ENCODE assay signal across 10 cellular contexts in the genomic region with DNA sequence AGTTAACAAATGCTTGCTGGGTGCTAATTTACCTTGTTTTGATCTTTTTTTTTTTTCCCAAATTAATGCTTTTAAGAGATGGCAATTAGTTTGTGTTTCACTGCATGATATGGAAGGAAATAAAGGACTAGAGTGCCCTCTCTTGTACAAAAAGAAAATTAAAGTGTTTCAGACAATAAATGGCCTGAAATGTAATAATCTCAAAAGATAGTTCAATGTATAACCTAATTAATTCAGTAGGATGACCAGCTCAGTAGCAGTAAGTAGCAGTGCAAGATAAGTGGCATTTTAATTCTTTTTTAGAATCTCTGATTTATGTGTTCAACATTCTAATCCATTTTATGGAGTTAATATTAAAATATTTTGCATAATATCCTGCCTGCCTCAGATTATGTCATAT. TPM values are rescaled to one million over a fixed set of nuclear protein-coding genes. Genes with fewer than 3 reads are reported as not detected.
DNase-seq lines count a peak whose midpoint lies in the region; ATAC-seq and TF ChIP-seq lines count a peak whose summit lies in the region.
"Had no signal": no experiment of that assay in that cellular context is flagged by ENCODE, and none has a peak within 500 bp of the region (broad histone marks: within the 10 kb centered on the region; RNA-seq: fewer than 3 reads in every experiment).

No MANE protein-coding gene starts in this region.

- H3K4me3 Mint-ChIP-seq in nephron progenitor cell = no peak overlapping the region
- H3K4me3 Mint-ChIP-seq: central memory CD8-positive, alpha-beta T cell had no signal

- no peaks in the 10 kb centered on the region for H3K9me3 Mint-ChIP-seq in nephron progenitor cell
- H3K9me3 Mint-ChIP-seq: central memory CD8-positive, alpha-beta T cell had no signal

- H3K4me3 ChIP-seq in AG09309 (ENCODE audit: control insufficient read depth, low read depth, low read length) (no peak overlapping the region), HFF-Myc (replicated peaks; ENCODE audit: low read depth, low read length) (no peak overlapping the region), left ventricle myocardium inferior (no peak overlapping the region)
- H3K4me3 ChIP-seq: HAP-1 had no signal

- no peaks in the 10 kb centered on the region for H3K27me3 ChIP-seq in left ventricle myocardium inferior (ENCODE audit: low read depth)

- peaks cover 37% of the 10 kb centered on the region for H3K4me1 ChIP-seq in left ventricle myocardium inferior
- H3K4me1 ChIP-seq: HAP-1 had no signal

- no peak overlapping the region for H3K27ac Mint-ChIP-seq in nephron progenitor cell

- no peaks in the 10 kb centered on the region for H3K36me3 ChIP-seq in left ventricle myocardium inferior
- H3K36me3 ChIP-seq: HAP-1 had no signal

- H3K27ac ChIP-seq in left ventricle myocardium inferior (replicated peaks) = no peak overlapping the region

- peaks cover 16% of the 10 kb centered on the region for H3K36me3 Mint-ChIP-seq in nephron progenitor cell (ENCODE audit: low read depth)

- DNase-seq in AG09309 (ENCODE audit: low read depth) = no peak
- peak; percentile 6 for DNase-seq in HFF-Myc (ENCODE audit: extremely low read depth, low read depth)
- DNase-seq in SW480 (ENCODE audit: low spot score) = peak; percentile 35
- no peak for DNase-seq in left ventricle myocardium inferior
- no peak for DNase-seq in nephron progenitor cell
- DNase-seq in stimulated activated CD4-positive, alpha-beta T cell treated with anti-CD3 and anti-CD28 coated beads, Interleukin-4, amount 100 ng/mL, for 24 hours = no peak
- no peak for DNase-seq in GOT3 (lab: John Stamatoyannopoulos, UW)

- no peaks in the 10 kb centered on the region for H3K27me3 Mint-ChIP-seq in nephron progenitor cell (ENCODE audit: low read depth, poor library complexity)
- H3K27me3 Mint-ChIP-seq: central memory CD8-positive, alpha-beta T cell had no signal

- H3K9me3 ChIP-seq in left ventricle myocardium inferior (replicated peaks) = no peaks in the 10 kb centered on the region
- H3K9me3 ChIP-seq: HAP-1 had no signal

- TF ChIP-seq CTCF in AG09309 (IDR thresholded peaks at IDR 0.05; ENCODE audit: control insufficient read depth, insufficient read depth, low read depth, low read length, missing control alignments) (peak; percentile 23), HFF-Myc (IDR thresholded peaks at IDR 0.05; ENCODE audit: low read depth, low read length, missing control alignments) (peak; percentile 14), left ventricle myocardium inferior (IDR thresholded peaks at IDR 0.05; ENCODE audit: borderline replicate concordance) (peak; percentile 59), nephron progenitor cell (IDR thresholded peaks at IDR 0.05) (no peak)

- peaks cover 22% of the 10 kb centered on the region for H3K4me1 Mint-ChIP-seq in nephron progenitor cell
- H3K4me1 Mint-ChIP-seq: central memory CD8-positive, alpha-beta T cell had no signal

- no peak for ATAC-seq in HG02588 (IDR thresholded peaks at IDR 0.05; ENCODE audit: unreplicated experiment)

- intact Hi-C loops in left ventricle myocardium inferior (cut with micrococcal nuclease) = loop anchor here (5.0 kb wide), 1 partner anchor 240 kb away; no protein-coding TSS in a partner anchor

RNA-seq across cellular contexts. Expression of a gene that starts 39.9 kb away (rescaled TPM):
- total RNA-seq in left ventricle myocardium inferior = 163 TPM

Comparison
In these comparisons a context has a peak if more than half of its experiments do, and no peak if none do; other contexts are left out.
1. DNase-seq: peak in HFF-Myc (single experiment) and SW480 (single experiment); none in AG09309 (single experiment), left ventricle myocardium inferior (single experiment), nephron progenitor cell (single experiment), stimulated activated CD4-positive, alpha-beta T cell treated with anti-CD3 and anti-CD28 coated beads, Interleukin-4, amount 100 ng/mL, for 24 hours (single experiment) and GOT3 (single experiment).